ENCODE assay signal across 1 cellular context in the genomic region with DNA sequence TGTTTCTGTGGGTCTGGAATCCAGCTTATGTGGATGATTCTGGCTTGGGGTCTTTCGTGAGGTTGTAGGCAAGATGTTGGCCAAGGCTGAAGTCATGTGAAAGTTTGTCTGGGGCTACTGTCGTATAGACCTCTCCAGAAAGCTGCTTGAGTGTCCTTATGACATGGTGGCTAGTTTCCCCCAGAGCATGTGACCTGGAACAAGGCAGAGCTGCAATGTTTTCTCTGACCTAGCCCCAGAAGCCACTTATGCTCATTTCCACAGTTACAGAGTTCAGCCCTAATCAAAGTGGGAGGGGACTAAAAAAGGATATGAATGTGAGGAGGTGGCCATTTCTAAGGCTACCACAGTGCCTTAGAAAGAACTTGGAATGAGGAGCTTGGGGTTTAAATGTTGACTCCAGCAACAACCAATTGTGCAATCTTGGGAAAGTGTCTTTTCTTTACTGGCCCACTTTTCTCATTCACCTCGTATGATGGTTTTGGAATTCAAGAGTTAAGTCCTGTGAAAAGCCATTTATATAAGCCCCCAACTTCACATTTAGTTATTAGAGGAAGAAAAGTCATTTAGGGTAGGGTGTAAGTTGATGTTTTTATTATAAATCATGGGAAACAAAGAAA.
TF ChIP-seq lines count a peak whose summit lies in the region.

No MANE protein-coding gene starts in this region.

TF ChIP-seq in GM12878, 131 proteins besides CTCF, POLR2A, EP300 and RAD21:
- TF ChIP-seq NRF1 (conservative IDR thresholded peaks at IDR 0.05; ENCODE audit: low read depth, low read length), result no peak
- 0 out of 2 replicates have a peak, but pooled peaks have one; percentile 31 for TF ChIP-seq YY1 (IDR thresholded peaks at IDR 0.05; ENCODE audit: low read depth, low read length)
- no peak for TF ChIP-seq CREB1 (IDR thresholded peaks at IDR 0.05; ENCODE audit: low read depth)
- TF ChIP-seq CHD2 (IDR thresholded peaks at IDR 0.05; ENCODE audit: borderline replicate concordance, low read depth, low read length), result no peak
TF ChIP-seq in GM12878: peak in this region for 1.
